Comparison of ENCODE assay signal across 19 cellular contexts in genomic region chr20:1626528-1627192, GRCh38. TPM values are rescaled to one million over a fixed set of nuclear protein-coding genes. Genes with fewer than 3 reads are reported as not detected.
DNase-seq lines count a peak whose midpoint lies in the region; TF ChIP-seq lines count a peak whose summit lies in the region.
"Had no signal": no experiment of that assay in that cellular context is flagged by ENCODE, and none has a peak within 500 bp of the region (broad histone marks: within the 10 kb centered on the region; RNA-seq: fewer than 3 reads in every experiment).

No MANE protein-coding gene starts in this region.

- no peaks in the 10 kb centered on the region for H3K27me3 Mint-ChIP-seq in activated T-helper 2 cell treated with anti-CD3 and anti-CD28 coated beads, Interferon-gamma antibody, Interleukin-2, Interleukin-4, amounts not matched to agents 10 μg/mL and 5 μg/mL and 100 μg/mL, durations not matched to agents 14 hours and 24 hours and 36 hours (ENCODE audit: low read depth)

- DNase-seq in NOMO-1 (lab: John Stamatoyannopoulos, UW; ENCODE audit: unreplicated experiment in 2 of 2) (peak; percentile 18 to 20), NOMO-1 treated with DMSO at 0.1 percent for 48 hours (lab: John Stamatoyannopoulos, UW; ENCODE audit: unreplicated experiment) (no peak), GM03348 (ENCODE audit: low spot score) (peak; percentile 3), medulla oblongata (ENCODE audit: extremely low spot score) (peak; percentile 1), D341Med (ENCODE audit: low spot score) (no peak), NCI-H2081 treated with DMSO at 0.1 percent for 48 hours (lab: John Stamatoyannopoulos, UW) (no peak), HEK293T (ENCODE audit: extremely low spot score) (no peak)
- no peak for DNase-seq in activated T-helper 2 cell treated with anti-CD3 and anti-CD28 coated beads, Interferon-gamma antibody, Interleukin-2, Interleukin-4, amounts not matched to agents 10 μg/mL and 5 μg/mL and 100 μg/mL, durations not matched to agents 14 hours and 24 hours and 36 hours (ENCODE audit: low spot score)
- DNase-seq: 8988T; activated CD8-positive, alpha-beta memory T cell treated with anti-CD3 and anti-CD28 coated beads, Interleukin-2, amount 50 U/mL, for 4 hours; effector CD4-positive, alpha-beta T cell; left colon; NCI-H1105 treated with DMSO at 0.1 percent for 48 hours; WERI-Rb-1 had no signal

- H3K36me3 Mint-ChIP-seq in activated T-helper 2 cell treated with anti-CD3 and anti-CD28 coated beads, Interferon-gamma antibody, Interleukin-2, Interleukin-4, amounts not matched to agents 10 μg/mL and 5 μg/mL and 100 μg/mL, durations not matched to agents 14 hours and 24 hours and 36 hours (ENCODE audit: low read depth) = peaks cover 57% of the 10 kb centered on the region
- H3K36me3 Mint-ChIP-seq: IgD-negative memory B cell, type B pancreatic cell had no signal

- no peak overlapping the region for H3K4me3 Mint-ChIP-seq in activated T-helper 2 cell treated with anti-CD3 and anti-CD28 coated beads, Interferon-gamma antibody, Interleukin-2, Interleukin-4, amounts not matched to agents 10 μg/mL and 5 μg/mL and 100 μg/mL, durations not matched to agents 14 hours and 24 hours and 36 hours (ENCODE audit: low read depth)
- H3K4me3 Mint-ChIP-seq: type B pancreatic cell had no signal

- peaks cover 56% of the 10 kb centered on the region for H3K4me1 Mint-ChIP-seq in activated T-helper 2 cell treated with anti-CD3 and anti-CD28 coated beads, Interferon-gamma antibody, Interleukin-2, Interleukin-4, amounts not matched to agents 10 μg/mL and 5 μg/mL and 100 μg/mL, durations not matched to agents 14 hours and 24 hours and 36 hours (ENCODE audit: low read depth)

- POLR2A ChIA-PET in HEK293T (lab: Yijun Ruan, JAX) = no interaction called here

- CTCF ChIA-PET in HEK293T (lab: Yijun Ruan, JAX) = no interaction called here

- H3K9me3 Mint-ChIP-seq in activated T-helper 2 cell treated with anti-CD3 and anti-CD28 coated beads, Interferon-gamma antibody, Interleukin-2, Interleukin-4, amounts not matched to agents 10 μg/mL and 5 μg/mL and 100 μg/mL, durations not matched to agents 14 hours and 24 hours and 36 hours = no peaks in the 10 kb centered on the region
- H3K9me3 Mint-ChIP-seq: type B pancreatic cell had no signal

- peak overlapping the region; percentile 21 for H3K27ac Mint-ChIP-seq in activated T-helper 2 cell treated with anti-CD3 and anti-CD28 coated beads, Interferon-gamma antibody, Interleukin-2, Interleukin-4, amounts not matched to agents 10 μg/mL and 5 μg/mL and 100 μg/mL, durations not matched to agents 14 hours and 24 hours and 36 hours
- H3K27ac Mint-ChIP-seq: type B pancreatic cell had no signal

- intact Hi-C loops in activated T-helper 2 cell treated with anti-CD3 and anti-CD28 coated beads, Interferon-gamma antibody, Interleukin-2, Interleukin-4, amounts not matched to agents 10 μg/mL and 5 μg/mL and 100 μg/mL, durations not matched to agents 14 hours and 24 hours and 36 hours (cut with micrococcal nuclease) = no loop called here

TF ChIP-seq in HEK293T, 16 proteins besides CTCF, POLR2A, EP300 and RAD21:
- TF ChIP-seq HDGF (IDR thresholded peaks at IDR 0.05; ENCODE audit: borderline replicate concordance) (no peak), SP1 (IDR thresholded peaks at IDR 0.05) (no peak), BHLHE40 (IDR thresholded peaks at IDR 0.05; ENCODE audit: borderline replicate concordance) (no peak), PKNOX1 (IDR thresholded peaks at IDR 0.05) (no peak), ZNF384 (IDR thresholded peaks at IDR 0.05) (no peak), LEF1 (IDR thresholded peaks at IDR 0.05; ENCODE audit: borderline replicate concordance) (no peak), SUZ12 (IDR thresholded peaks at IDR 0.05) (no peak)

RNA-seq across cellular contexts. Expression of gene SIRPB1, which starts 6.9 kb away (rescaled TPM):
- 0.67 and 1.6 TPM in 2 replicates for total RNA-seq in activated T-helper 2 cell treated with anti-CD3 and anti-CD28 coated beads, Interferon-gamma antibody, Interleukin-2, Interleukin-4, amounts not matched to agents 10 μg/mL and 5 μg/mL and 100 μg/mL, durations not matched to agents 14 hours and 24 hours and 36 hours

RNA-seq across cellular contexts. Expression of gene SIRPG, which starts 30.9 kb away (rescaled TPM):
- total RNA-seq in activated T-helper 2 cell treated with anti-CD3 and anti-CD28 coated beads, Interferon-gamma antibody, Interleukin-2, Interleukin-4, amounts not matched to agents 10 μg/mL and 5 μg/mL and 100 μg/mL, durations not matched to agents 14 hours and 24 hours and 36 hours = 25.1 and 28.7 TPM in 2 replicates
- total RNA-seq: cardiac septum, Daoy, myocyte had no signal

Comparison
In these comparisons a context has a peak if more than half of its experiments do, and no peak if none do; other contexts are left out.
1. DNase-seq: peak in NOMO-1 (2 of 2), GM03348 (single experiment) and medulla oblongata (single experiment); none in NOMO-1 treated with DMSO at 0.1 percent for 48 hours (single experiment), activated T-helper 2 cell treated with anti-CD3 and anti-CD28 coated beads, Interferon-gamma antibody, Interleukin-2, Interleukin-4, amounts not matched to agents 10 μg/mL and 5 μg/mL and 100 μg/mL, durations not matched to agents 14 hours and 24 hours and 36 hours (single experiment), D341Med (single experiment), NCI-H2081 treated with DMSO at 0.1 percent for 48 hours (single experiment) and HEK293T (single experiment).